ENCODE assay signal across 31 cellular contexts in genomic region chr7:73834626-73835191, GRCh38. TPM values are rescaled to one million over a fixed set of nuclear protein-coding genes. Genes with fewer than 3 reads are reported as not detected.
"Had no signal": no experiment of that assay in that cellular context is flagged by ENCODE, and none has a peak within 500 bp of the region (broad histone marks: within the 10 kb centered on the region; RNA-seq: fewer than 3 reads in every experiment).

No MANE protein-coding gene starts in this region.

- H3K4me3 ChIP-seq: left lung, lung, mucosa of descending colon, pancreas, psoas muscle, smooth muscle cell, suprapubic skin, tibial artery had no signal

- H3K27ac ChIP-seq: left lung, psoas muscle, suprapubic skin, tibial artery had no signal

- H3K27me3 ChIP-seq: pancreas, suprapubic skin had no signal

- H3K4me1 ChIP-seq: psoas muscle had no signal

- H3K4me1 Mint-ChIP-seq: activated naive CD4-positive, alpha-beta T cell treated with anti-CD3 and anti-CD28 coated beads, Interleukin-2, amount 50 U/mL, for 24 hours had no signal

- H3K9me3 ChIP-seq: left lung, mucosa of descending colon, pancreas, psoas muscle, suprapubic skin, tibial artery had no signal

- H3K4me3 Mint-ChIP-seq: activated CD4-positive, alpha-beta T cell treated with anti-CD3 and anti-CD28 coated beads, Interleukin-2, amount 10 ng/mL, durations not matched to agents 7 days and 5 days; activated CD8-positive, alpha-beta T cell treated with anti-CD3 and anti-CD28 coated beads for 36 hours; activated naive CD4-positive, alpha-beta T cell treated with anti-CD3 and anti-CD28 coated beads, Interleukin-2, amount 50 U/mL, for 24 hours; activated naive CD8-positive, alpha-beta T cell treated with anti-CD3 and anti-CD28 coated beads, Interleukin-2, amount 50 U/mL, for 24 hours; activated T-cell treated with anti-CD3 and anti-CD28 coated beads, Interleukin-2, amount 50 U/mL, for 4 hours; endodermal cell; nephron progenitor cell; stimulated activated naive B cell treated with anti-CD40 and anti-IgM and Interleukin-4, amounts not matched to agents 10 μg/mL and 1 μg/mL and 100 μg/mL, for 72 hours; WTC11 had no signal

- H3K36me3 ChIP-seq: left lung, pancreas, suprapubic skin, tibial artery had no signal

- DNase-seq: activated CD4-positive, alpha-beta T cell treated with anti-CD3 and anti-CD28 coated beads for 1 hour; activated CD4-positive, alpha-beta T cell treated with anti-CD3 and anti-CD28 coated beads, Interleukin-2, amount 10 ng/mL, durations not matched to agents 7 days and 5 days; activated CD8-positive, alpha-beta T cell treated with anti-CD3 and anti-CD28 coated beads for 36 hours; activated naive CD8-positive, alpha-beta T cell treated with anti-CD3 and anti-CD28 coated beads, Interleukin-2, amount 50 U/mL, for 24 hours; activated T-cell treated with anti-CD3 and anti-CD28 coated beads, Interleukin-2, amount 50 U/mL, for 4 hours; amygdala; caudate nucleus; cortex of kidney; endodermal cell; foreskin fibroblast; head of caudate nucleus; left lung; mesendoderm; mucosa of descending colon; nephron progenitor cell; psoas muscle; stimulated activated CD4-positive, alpha-beta T cell treated with anti-CD3 and anti-CD28 coated beads, Interleukin-1b, Interleukin-23, amount 100 ng/mL, for 48 hours; stimulated activated CD4-positive, alpha-beta T cell treated with anti-CD3 and anti-CD28 coated beads, Interleukin-4, amount 100 ng/mL, for 4 hours; stimulated activated CD8-positive, alpha-beta memory T cell treated with anti-CD3 and anti-CD28 coated beads, Interleukin-4, amount 100 ng/mL, for 48 hours; stimulated activated naive B cell treated with anti-CD40 and anti-IgM and Interleukin-4, amounts not matched to agents 10 μg/mL and 1 μg/mL and 100 μg/mL, for 72 hours; T-helper 2 cell; tibial artery had no signal

- H3K36me3 Mint-ChIP-seq: activated naive CD4-positive, alpha-beta T cell treated with anti-CD3 and anti-CD28 coated beads, Interleukin-2, amount 50 U/mL, for 24 hours; stimulated activated naive B cell treated with anti-CD40 and anti-IgM and Interleukin-4, amounts not matched to agents 10 μg/mL and 1 μg/mL and 100 μg/mL, for 72 hours had no signal

- H3K27ac Mint-ChIP-seq: activated CD4-positive, alpha-beta T cell treated with anti-CD3 and anti-CD28 coated beads, Interleukin-2, amount 10 ng/mL, durations not matched to agents 7 days and 5 days; activated CD8-positive, alpha-beta T cell treated with anti-CD3 and anti-CD28 coated beads for 36 hours; activated naive CD4-positive, alpha-beta T cell treated with anti-CD3 and anti-CD28 coated beads, Interleukin-2, amount 50 U/mL, for 24 hours; activated naive CD8-positive, alpha-beta T cell treated with anti-CD3 and anti-CD28 coated beads, Interleukin-2, amount 50 U/mL, for 24 hours; activated T-helper 2 cell treated with anti-CD3 and anti-CD28 coated beads, Interferon-gamma antibody, Interleukin-2, Interleukin-4, amounts not matched to agents 10 μg/mL and 5 μg/mL and 100 μg/mL, durations not matched to agents 14 hours and 24 hours and 36 hours; endodermal cell; nephron progenitor cell; stimulated activated naive B cell treated with anti-CD40 and anti-IgM and Interleukin-4, amounts not matched to agents 10 μg/mL and 1 μg/mL and 100 μg/mL, for 72 hours; WTC11 had no signal

- H3K27me3 Mint-ChIP-seq: activated CD4-positive, alpha-beta T cell treated with anti-CD3 and anti-CD28 coated beads, Interleukin-2, amount 10 ng/mL, durations not matched to agents 7 days and 5 days; activated naive CD4-positive, alpha-beta T cell treated with anti-CD3 and anti-CD28 coated beads, Interleukin-2, amount 50 U/mL, for 24 hours; stimulated activated naive B cell treated with anti-CD40 and anti-IgM and Interleukin-4, amounts not matched to agents 10 μg/mL and 1 μg/mL and 100 μg/mL, for 72 hours had no signal

- H3K4me2 ChIP-seq: smooth muscle cell had no signal

- ATAC-seq: activated CD8-positive, alpha-beta T cell treated with anti-CD3 and anti-CD28 coated beads for 36 hours; activated naive CD8-positive, alpha-beta T cell treated with anti-CD3 and anti-CD28 coated beads, Interleukin-2, amount 50 U/mL, for 24 hours; activated T-cell treated with anti-CD3 and anti-CD28 coated beads, Interleukin-2, amount 50 U/mL, for 4 hours; esophagus mucosa; left lung; mucosa of descending colon; pancreas; psoas muscle; stimulated activated naive B cell treated with anti-CD40 and anti-IgM and Interleukin-4, amounts not matched to agents 10 μg/mL and 1 μg/mL and 100 μg/mL, for 72 hours; WTC11 had no signal

- H3K9me3 Mint-ChIP-seq: activated CD4-positive, alpha-beta T cell treated with anti-CD3 and anti-CD28 coated beads, Interleukin-2, amount 10 ng/mL, durations not matched to agents 7 days and 5 days; activated CD8-positive, alpha-beta T cell treated with anti-CD3 and anti-CD28 coated beads for 36 hours; activated naive CD4-positive, alpha-beta T cell treated with anti-CD3 and anti-CD28 coated beads, Interleukin-2, amount 50 U/mL, for 24 hours; activated naive CD8-positive, alpha-beta T cell treated with anti-CD3 and anti-CD28 coated beads, Interleukin-2, amount 50 U/mL, for 24 hours; activated T-cell treated with anti-CD3 and anti-CD28 coated beads, Interleukin-2, amount 50 U/mL, for 4 hours; activated T-helper 2 cell treated with anti-CD3 and anti-CD28 coated beads, Interferon-gamma antibody, Interleukin-2, Interleukin-4, amounts not matched to agents 10 μg/mL and 5 μg/mL and 100 μg/mL, durations not matched to agents 14 hours and 24 hours and 36 hours; stimulated activated naive B cell treated with anti-CD40 and anti-IgM and Interleukin-4, amounts not matched to agents 10 μg/mL and 1 μg/mL and 100 μg/mL, for 72 hours; WTC11 had no signal

RNA-seq across cellular contexts. Expression of gene CLDN4, which starts 3.9 kb away (rescaled TPM):
- total RNA-seq: activated T-helper 2 cell treated with anti-CD3 and anti-CD28 coated beads, Interferon-gamma antibody, Interleukin-2, Interleukin-4, amounts not matched to agents 10 μg/mL and 5 μg/mL and 100 μg/mL, durations not matched to agents 14 hours and 24 hours and 36 hours; myocyte had no signal

RNA-seq across cellular contexts. Expression of gene METTL27, which starts 7.6 kb away (rescaled TPM):
- total RNA-seq: activated CD8-positive, alpha-beta T cell treated with anti-CD3 and anti-CD28 coated beads for 36 hours had no signal

RNA-seq across cellular contexts. Expression of gene TMEM270, which starts 26.2 kb away (rescaled TPM):
- total RNA-seq: activated CD4-positive, alpha-beta T cell treated with anti-CD3 and anti-CD28 coated beads, Interleukin-2, amount 10 ng/mL, durations not matched to agents 7 days and 5 days; activated CD8-positive, alpha-beta T cell treated with anti-CD3 and anti-CD28 coated beads for 36 hours; activated T-cell treated with anti-CD3 and anti-CD28 coated beads, Interleukin-2, amount 50 U/mL, for 4 hours; activated T-helper 2 cell treated with anti-CD3 and anti-CD28 coated beads, Interferon-gamma antibody, Interleukin-2, Interleukin-4, amounts not matched to agents 10 μg/mL and 5 μg/mL and 100 μg/mL, durations not matched to agents 14 hours and 24 hours and 36 hours; endodermal cell; esophagus mucosa; left lung; mucosa of descending colon; myocyte; psoas muscle; smooth muscle cell; suprapubic skin had no signal
- polyA plus RNA-seq: psoas muscle, smooth muscle cell had no signal
